23 cellular contexts compared by ENCODE assay signal in genomic region chr20:64258071-64258823, GRCh38. TPM values are rescaled to one million over a fixed set of nuclear protein-coding genes. Genes with fewer than 3 reads are reported as not detected.
A peak's percentile ranks its signal among the peaks of the same experiment; 100 is the strongest.
DNase-seq lines count a peak whose midpoint lies in the region; ATAC-seq, FAIRE-seq and TF ChIP-seq lines count a peak whose summit lies in the region.
"Had no signal": no experiment of that assay in that cellular context is flagged by ENCODE, and none has a peak within 500 bp of the region (broad histone marks: within the 10 kb centered on the region; RNA-seq: fewer than 3 reads in every experiment).

No MANE protein-coding gene starts in this region.

- in situ Hi-C loops in brain microvascular endothelial cell (cut with HindIII; ENCODE audit: low pct_ligation_motif_present, low sequenced_read_pairs), result no loop called here

- H3K27ac Mint-ChIP-seq in CD4-positive, CD25-positive, alpha-beta regulatory T cell, result peak overlapping the region; percentile 66 to 98 (median 97)
- H3K27ac Mint-ChIP-seq in WTC11, result peak overlapping the region; percentile 13
- H3K27ac Mint-ChIP-seq in naive thymus-derived CD8-positive, alpha-beta T cell, result peak overlapping the region; percentile 2 to 97 (median 66)
- H3K27ac Mint-ChIP-seq: activated naive CD8-positive, alpha-beta T cell treated with anti-CD3 and anti-CD28 coated beads, Interleukin-2, amount 10 ng/mL, durations not matched to agents 7 days and 5 days had no signal

- no peak for ATAC-seq in CD4-positive, CD25-positive, alpha-beta regulatory T cell (ENCODE audit: low read depth in 2 of 2)
- ATAC-seq in WTC11, result no peak
- no peak for ATAC-seq in naive thymus-derived CD8-positive, alpha-beta T cell
- no peak for ATAC-seq in HG03521 (IDR thresholded peaks at IDR 0.05; ENCODE audit: unreplicated experiment)
- ATAC-seq: gastrocnemius medialis, PC-3 had no signal

- H3K4me3 Mint-ChIP-seq in CD4-positive, CD25-positive, alpha-beta regulatory T cell, result peak overlapping the region; percentile 65 to 96 (median 84)
- H3K4me3 Mint-ChIP-seq in WTC11, result no peak overlapping the region; the same call in 1 of the 2 replicates
- H3K4me3 Mint-ChIP-seq in naive thymus-derived CD8-positive, alpha-beta T cell, result peak overlapping the region; percentile 34 to 98 (median 93)
- H3K4me3 Mint-ChIP-seq: activated naive CD8-positive, alpha-beta T cell treated with anti-CD3 and anti-CD28 coated beads, Interleukin-2, amount 10 ng/mL, durations not matched to agents 7 days and 5 days had no signal

- H3K4me1 ChIP-seq in CD4-positive, CD25-positive, alpha-beta regulatory T cell (ENCODE audit: control insufficient read depth, insufficient read depth, low read length, poor library complexity, severe bottlenecking), result peaks cover 57% of the 10 kb centered on the region

- H3K9me3 ChIP-seq in CD4-positive, CD25-positive, alpha-beta regulatory T cell (ENCODE audit: control insufficient read depth in 2 of 2, low read length in 2 of 2), result no peaks in the 10 kb centered on the region
- H3K9me3 ChIP-seq: gastrocnemius medialis had no signal

- H3K36me3 ChIP-seq in CD4-positive, CD25-positive, alpha-beta regulatory T cell (ENCODE audit: control insufficient read depth, insufficient read depth, low read length), result peaks cover 14% of the 10 kb centered on the region
- H3K36me3 ChIP-seq in brain microvascular endothelial cell (replicated peaks), result no peaks in the 10 kb centered on the region
- H3K36me3 ChIP-seq: gastrocnemius medialis had no signal

- no peaks in the 10 kb centered on the region for H3K27me3 ChIP-seq in CD4-positive, CD25-positive, alpha-beta regulatory T cell (ENCODE audit: control insufficient read depth, insufficient read depth, low read length)
- H3K27me3 ChIP-seq in brain microvascular endothelial cell (replicated peaks), result no peaks in the 10 kb centered on the region
- H3K27me3 ChIP-seq: gastrocnemius medialis had no signal

- no peak for FAIRE-seq in D721Med (lab: Jason Lieb, UNC)
- FAIRE-seq: bronchial epithelial cell had no signal

- H3K27ac ChIP-seq in CD4-positive, CD25-positive, alpha-beta regulatory T cell (ENCODE audit: insufficient read depth, low read length, poor library complexity, severe bottlenecking), result no peak overlapping the region
- no peak overlapping the region for H3K27ac ChIP-seq in brain microvascular endothelial cell
- H3K27ac ChIP-seq: HL-60, parathyroid adenoma, skin epidermis had no signal

- peak overlapping the region; percentile 81 for H3K4me3 ChIP-seq in CD4-positive, CD25-positive, alpha-beta regulatory T cell (ENCODE audit: low read depth, low read length)
- H3K4me3 ChIP-seq in brain microvascular endothelial cell (ENCODE audit: low read depth, low read length), result no peak overlapping the region
- H3K4me3 ChIP-seq: skin epidermis had no signal

- H3K9me3 Mint-ChIP-seq in CD4-positive, CD25-positive, alpha-beta regulatory T cell, result peaks cover 0 to 2% (median 0%) of the 10 kb centered on the region in 7 donors
- H3K9me3 Mint-ChIP-seq in WTC11, result no peaks in the 10 kb centered on the region
- no peaks in the 10 kb centered on the region for H3K9me3 Mint-ChIP-seq in naive thymus-derived CD8-positive, alpha-beta T cell
- H3K9me3 Mint-ChIP-seq: activated naive CD8-positive, alpha-beta T cell treated with anti-CD3 and anti-CD28 coated beads, Interleukin-2, amount 10 ng/mL, durations not matched to agents 7 days and 5 days had no signal

- POLR2A ChIA-PET in WTC11 (lab: Charles Lee), result no interaction called here
- POLR2A ChIA-PET in naive thymus-derived CD8-positive, alpha-beta T cell (lab: Charles Lee), result interaction anchor here (0.6 to 1.1 kb wide), 3 partner anchors 12 to 175 kb away, joined by 3 to 4 read pairs (median 3); no protein-coding TSS in a partner anchor

- CTCF ChIA-PET in WTC11 (lab: Charles Lee), result interaction anchor here (3.3 kb wide), 1 partner anchor 35 kb away, joined by 13 read pairs; no protein-coding TSS in a partner anchor

- TF ChIP-seq CTCF in D721Med (IDR thresholded peaks at IDR 0.05; ENCODE audit: insufficient read depth, missing control alignments) (no peak), WTC11 (IDR thresholded peaks at IDR 0.05) (no peak), brain microvascular endothelial cell (IDR thresholded peaks at IDR 0.05; ENCODE audit: low read depth, low read length, missing control alignments) (no peak)

- peaks cover 33% of the 10 kb centered on the region for H3K36me3 Mint-ChIP-seq in CD4-positive, CD25-positive, alpha-beta regulatory T cell
- H3K36me3 Mint-ChIP-seq in WTC11, result no peaks in the 10 kb centered on the region; the same call in 1 of the 2 replicates
- peaks cover 0 to 36% (median 6%) of the 10 kb centered on the region in 3 donors for H3K36me3 Mint-ChIP-seq in naive thymus-derived CD8-positive, alpha-beta T cell
- H3K36me3 Mint-ChIP-seq: activated naive CD8-positive, alpha-beta T cell treated with anti-CD3 and anti-CD28 coated beads, Interleukin-2, amount 10 ng/mL, durations not matched to agents 7 days and 5 days had no signal

- no peak for DNase-seq in CD4-positive, CD25-positive, alpha-beta regulatory T cell
- DNase-seq in D721Med (ENCODE audit: insufficient read length, low spot score) (peak; percentile 67), WTC11 (ENCODE audit: low spot score) (no peak), NCI-H146 (lab: John Stamatoyannopoulos, UW) (no peak), NCI-H128 (lab: John Stamatoyannopoulos, UW; ENCODE audit: unreplicated experiment) (no peak), brain microvascular endothelial cell (no peak)
- DNase-seq in naive thymus-derived CD8-positive, alpha-beta T cell, result no peak
- DNase-seq: activated CD4-positive, CD25-positive, alpha-beta regulatory T cell treated with anti-CD3 and anti-CD28 coated beads, Interleukin-2, amount 50 U/mL, for 72 hours; activated naive CD8-positive, alpha-beta T cell treated with anti-CD3 and anti-CD28 coated beads, Interleukin-2, amount 10 ng/mL, durations not matched to agents 7 days and 5 days; dermis blood vessel endothelial cell; gastrocnemius medialis; HCEC 1CT; midbrain; NCI-H2029 treated with DMSO at 0.1 percent for 48 hours; PC-3; stimulated activated CD4-positive, alpha-beta T cell treated with anti-CD3 and anti-CD28 coated beads, Interleukin-4, amount 100 ng/mL, for 24 hours; substantia nigra; T-helper 9 cell had no signal

- H3K27me3 Mint-ChIP-seq in CD4-positive, CD25-positive, alpha-beta regulatory T cell, result peaks cover 6% of the 10 kb centered on the region
- peaks cover 5% of the 10 kb centered on the region for H3K27me3 Mint-ChIP-seq in WTC11 (ENCODE audit: low read depth)
- H3K27me3 Mint-ChIP-seq in naive thymus-derived CD8-positive, alpha-beta T cell, result peaks cover 0 to 3% (median 0%) of the 10 kb centered on the region in 5 donors

- peaks cover 42 to 84% (median 65%) of the 10 kb centered on the region in 4 donors for H3K4me1 Mint-ChIP-seq in CD4-positive, CD25-positive, alpha-beta regulatory T cell
- H3K4me1 Mint-ChIP-seq in WTC11, result peaks cover 32% of the 10 kb centered on the region
- peaks cover 47 to 82% (median 81%) of the 10 kb centered on the region in 4 donors for H3K4me1 Mint-ChIP-seq in naive thymus-derived CD8-positive, alpha-beta T cell

TF ChIP-seq in WTC11, 78 proteins besides CTCF, POLR2A, EP300 and RAD21 (continues in another document):
- no peak for TF ChIP-seq NR2C2 (CRISPR knock-in tag; IDR thresholded peaks at IDR 0.05)
- TF ChIP-seq ZNF121 (CRISPR knock-in tag; IDR thresholded peaks at IDR 0.05), result no peak
- no peak for TF ChIP-seq ETV6 (CRISPR knock-in tag; IDR thresholded peaks at IDR 0.05)
- no peak for TF ChIP-seq ZNF532 (CRISPR knock-in tag; IDR thresholded peaks at IDR 0.05; ENCODE audit: borderline replicate concordance)

RNA-seq across cellular contexts. Expression of gene PCMTD2, which starts 2.7 kb away (rescaled TPM):
- 112 TPM for total RNA-seq in CD4-positive, CD25-positive, alpha-beta regulatory T cell
- 10 to 100 TPM; 51.1 to 84.1 (median 72.4) TPM for polyA plus RNA-seq in CD4-positive, CD25-positive, alpha-beta regulatory T cell
- 50.9 to 61.1 TPM (median 57.7 TPM) in 3 replicates for total RNA-seq in WTC11 (2021)
- total RNA-seq in naive thymus-derived CD8-positive, alpha-beta T cell, result 100 to 1,000 TPM; 229 to 231 TPM
- polyA plus RNA-seq in naive thymus-derived CD8-positive, alpha-beta T cell, result 10 to 100 TPM; 63.1 to 80.2 (median 74.4) TPM

Comparison
In these comparisons a context has a peak if more than half of its experiments do, and no peak if none do; other contexts are left out.
1. H3K27ac Mint-ChIP-seq: peak in every context shown above with its lines; median percentile 97 in CD4-positive, CD25-positive, alpha-beta regulatory T cell; 66 in naive thymus-derived CD8-positive, alpha-beta T cell; 13 in WTC11.